ENCODE assay signal across 22 cellular contexts in genomic region chrX:151816914-151817313, GRCh38.
"Had no signal": no experiment of that assay in that cellular context is flagged by ENCODE, and none has a peak within 500 bp of the region (broad histone marks: within the 10 kb centered on the region; RNA-seq: fewer than 3 reads in every experiment).

No MANE protein-coding gene starts in this region.

- H3K4me2 ChIP-seq: smooth muscle cell had no signal

- DNase-seq: colonic mucosa; dermis blood vessel endothelial cell; esophagus squamous epithelium; gastrocnemius medialis; immature natural killer cell; kidney; left cardiac atrium; left ventricle myocardium inferior; mesenchymal stem cell; midbrain; occipital lobe; psoas muscle; sigmoid colon; stimulated activated CD4-positive, alpha-beta T cell treated with anti-CD3 and anti-CD28 coated beads, Interleukin-2, amount 100 ng/mL, for 48 hours; stimulated activated naive CD4-positive, alpha-beta T cell treated with Interleukin-2 at 50 U/mL for 16 hours; testis; upper lobe of right lung had no signal

- H3K79me2 ChIP-seq: parathyroid adenoma had no signal

- H3K4me3 ChIP-seq: colonic mucosa, esophagus squamous epithelium, gastrocnemius medialis, left ventricle myocardium inferior, lung, psoas muscle, sigmoid colon, smooth muscle cell, testis, tibial nerve, upper lobe of right lung, vagina had no signal

- H2AFZ ChIP-seq: parathyroid adenoma had no signal

- H3K36me3 ChIP-seq: colonic mucosa, esophagus squamous epithelium, gastrocnemius medialis, left ventricle myocardium inferior, sigmoid colon, tibial nerve, upper lobe of right lung, vagina had no signal

- H3K27me3 ChIP-seq: colonic mucosa, esophagus squamous epithelium, gastrocnemius medialis, sigmoid colon, testis, tibial nerve, upper lobe of right lung, vagina had no signal

- H3K4me1 ChIP-seq: colonic mucosa, gastrocnemius medialis, left ventricle myocardium inferior, parathyroid adenoma, psoas muscle, sigmoid colon, testis, tibial nerve, upper lobe of right lung, vagina had no signal

- ATAC-seq: gastrocnemius medialis, left cardiac atrium, psoas muscle, upper lobe of right lung had no signal

- H3K9ac ChIP-seq: parathyroid adenoma had no signal

- H3K9me3 ChIP-seq: colonic mucosa, esophagus squamous epithelium, gastrocnemius medialis, left ventricle myocardium inferior, psoas muscle, sigmoid colon, testis, tibial nerve, upper lobe of right lung, vagina had no signal

- H3K27ac ChIP-seq: colonic mucosa, esophagus squamous epithelium, gastrocnemius medialis, left ventricle myocardium inferior, parathyroid adenoma, psoas muscle, sigmoid colon, testis, tibial nerve, upper lobe of right lung, vagina had no signal
